Comparison of ENCODE assay signal across 18 cellular contexts in genomic region chr12:106814649-106815048, GRCh38. TPM values are rescaled to one million over a fixed set of nuclear protein-coding genes. Genes with fewer than 3 reads are reported as not detected.
A peak's percentile ranks its signal among the peaks of the same experiment; 100 is the strongest.
DNase-seq lines count a peak whose midpoint lies in the region; ATAC-seq, FAIRE-seq and TF ChIP-seq lines count a peak whose summit lies in the region.
"Had no signal": no experiment of that assay in that cellular context is flagged by ENCODE, and none has a peak within 500 bp of the region (broad histone marks: within the 10 kb centered on the region; RNA-seq: fewer than 3 reads in every experiment).

No MANE protein-coding gene starts in this region.

- H3K27ac ChIP-seq in astrocyte (ENCODE audit: low read depth, low read length), result no peak overlapping the region
- peak overlapping the region; percentile 37 for H3K27ac ChIP-seq in rectal smooth muscle tissue (ENCODE audit: low read depth, low read length)
- H3K27ac ChIP-seq in colonic mucosa, result no peak overlapping the region
- H3K27ac ChIP-seq in ascending aorta, result no peak overlapping the region
- H3K27ac ChIP-seq: C4-2B, HL-60 had no signal

- H3K4me2 ChIP-seq in astrocyte (ENCODE audit: low read length), result no peak overlapping the region

- TF ChIP-seq CTCF in astrocyte (IDR thresholded peaks at IDR 0.05; ENCODE audit: insufficient read depth, low read depth, low read length) (no peak), fibroblast of villous mesenchyme (IDR thresholded peaks at IDR 0.05; ENCODE audit: insufficient read depth, low read depth, low read length) (no peak), WTC11 (IDR thresholded peaks at IDR 0.05) (no peak), colonic mucosa (IDR thresholded peaks at IDR 0.05) (no peak), ascending aorta (IDR thresholded peaks at IDR 0.05) (no peak)

- H3K4me3 Mint-ChIP-seq in astrocyte (ENCODE audit: unreplicated experiment), result no peak overlapping the region
- no peak overlapping the region for H3K4me3 Mint-ChIP-seq in WTC11
- H3K4me3 Mint-ChIP-seq: CD4-positive, alpha-beta memory T cell; HFFc6 had no signal

- H4K20me1 ChIP-seq in astrocyte (ENCODE audit: insufficient read depth, low read length), result peaks cover 7% of the 10 kb centered on the region

- H3K9ac ChIP-seq in astrocyte (ENCODE audit: low read length) (no peak overlapping the region), rectal smooth muscle tissue (ENCODE audit: low read length) (no peak overlapping the region), colonic mucosa (ENCODE audit: low read depth in 2 of 2, low read length in 2 of 2) (no peak overlapping the region)

- H3K27me3 Mint-ChIP-seq in astrocyte (ENCODE audit: low read depth, unreplicated experiment) (no peaks in the 10 kb centered on the region), WTC11 (ENCODE audit: low read depth) (no peaks in the 10 kb centered on the region)
- H3K27me3 Mint-ChIP-seq: CD4-positive, alpha-beta memory T cell had no signal

- intact Hi-C loops in colonic mucosa (cut with DNase I) (no loop called here), ascending aorta (cut with DNase I) (no loop called here)

- CTCF ChIA-PET in WTC11 (lab: Charles Lee), result no interaction called here

- H3K4me1 Mint-ChIP-seq in astrocyte (ENCODE audit: low read depth, unreplicated experiment), result peaks cover 11% of the 10 kb centered on the region
- peaks cover 32% of the 10 kb centered on the region for H3K4me1 Mint-ChIP-seq in WTC11

- FAIRE-seq in astrocyte (lab: Jason Lieb, UNC), result no peak
- FAIRE-seq: A204.1, GM12891, GM19239 had no signal

- no peak for ATAC-seq in WTC11

- peaks cover 7% of the 10 kb centered on the region for H3K36me3 Mint-ChIP-seq in astrocyte (ENCODE audit: low read depth, unreplicated experiment)
- H3K36me3 Mint-ChIP-seq in WTC11, result peaks cover 12% of the 10 kb centered on the region; the same call in 1 of the 2 replicates

- no peaks in the 10 kb centered on the region for H3K4me1 ChIP-seq in astrocyte (ENCODE audit: insufficient read depth, low read length)
- H3K4me1 ChIP-seq in rectal smooth muscle tissue (ENCODE audit: control insufficient read depth, insufficient read depth, low read length), result peaks cover 9% of the 10 kb centered on the region
- no peaks in the 10 kb centered on the region for H3K4me1 ChIP-seq in colonic mucosa
- H3K4me1 ChIP-seq in ascending aorta, result no peaks in the 10 kb centered on the region
- H3K4me1 ChIP-seq: BE2C had no signal

- H3K27ac Mint-ChIP-seq in astrocyte (ENCODE audit: unreplicated experiment) (no peak overlapping the region), WTC11 (no peak overlapping the region; the same call in 1 of the 2 replicates)
- H3K27ac Mint-ChIP-seq: CD4-positive, alpha-beta memory T cell; HFFc6 had no signal

- H3K79me2 ChIP-seq in astrocyte (ENCODE audit: insufficient read depth, low read length), result no peaks in the 10 kb centered on the region

- DNase-seq in EH (ENCODE audit: low read depth) (peak; percentile 4), astrocyte (ENCODE audit: low read depth) (peak; percentile 5), fibroblast of villous mesenchyme (ENCODE audit: low read depth) (peak; percentile 33), WTC11 (ENCODE audit: low spot score) (no peak), colonic mucosa (no peak), SHP77 treated with DMSO at 0.1 percent for 48 hours (lab: John Stamatoyannopoulos, UW) (no peak), ascending aorta (ENCODE audit: low spot score in 2 of 2) (no peak)
- DNase-seq: BE2C; CD4-positive, alpha-beta memory T cell; DND-41; HCEC 1CT; HFFc6 had no signal

- H3K9me3 ChIP-seq in astrocyte (ENCODE audit: insufficient read depth, low read depth, low read length) (no peaks in the 10 kb centered on the region), colonic mucosa (no peaks in the 10 kb centered on the region), ascending aorta (no peaks in the 10 kb centered on the region)
- H3K9me3 ChIP-seq: BE2C had no signal

- H3K9me3 Mint-ChIP-seq in astrocyte (ENCODE audit: unreplicated experiment) (no peaks in the 10 kb centered on the region), WTC11 (no peaks in the 10 kb centered on the region)
- H3K9me3 Mint-ChIP-seq: CD4-positive, alpha-beta memory T cell; HFFc6 had no signal

- H2AFZ ChIP-seq in astrocyte (ENCODE audit: low read depth, low read length), result no peak overlapping the region

- POLR2A ChIA-PET in WTC11 (lab: Charles Lee), result no interaction called here

- H3K36me3 ChIP-seq in astrocyte (ENCODE audit: insufficient read depth, low read length), result peaks cover 2% of the 10 kb centered on the region
- H3K36me3 ChIP-seq in rectal smooth muscle tissue (ENCODE audit: control insufficient read depth, insufficient read depth, low read length), result no peaks in the 10 kb centered on the region
- H3K36me3 ChIP-seq in colonic mucosa, result no peaks in the 10 kb centered on the region
- H3K36me3 ChIP-seq in ascending aorta, result peaks cover 11 to 19% of the 10 kb centered on the region in 2 donors
- H3K36me3 ChIP-seq: BE2C had no signal

- H3K27me3 ChIP-seq in astrocyte (ENCODE audit: insufficient read depth, low read length) (no peaks in the 10 kb centered on the region), rectal smooth muscle tissue (ENCODE audit: control insufficient read depth, insufficient read depth, low read length) (no peaks in the 10 kb centered on the region), colonic mucosa (no peaks in the 10 kb centered on the region), ascending aorta (no peaks in the 10 kb centered on the region)
- H3K27me3 ChIP-seq: BE2C had no signal

- H3K4me3 ChIP-seq in astrocyte (ENCODE audit: insufficient read depth, low read depth, low read length) (no peak overlapping the region), fibroblast of villous mesenchyme (ENCODE audit: low read depth, low read length) (no peak overlapping the region), rectal smooth muscle tissue (ENCODE audit: low read length) (no peak overlapping the region), colonic mucosa (no peak overlapping the region), ascending aorta (no peak overlapping the region)

TF ChIP-seq in WTC11, 78 proteins besides CTCF, POLR2A, EP300 and RAD21 (continues in another document):
- TF ChIP-seq GRHL2 (CRISPR knock-in tag; IDR thresholded peaks at IDR 0.05; ENCODE audit: insufficient replicate concordance, severe bottlenecking) (no peak), ETV6 (CRISPR knock-in tag; IDR thresholded peaks at IDR 0.05) (no peak)
- TF ChIP-seq, protein P1, sequence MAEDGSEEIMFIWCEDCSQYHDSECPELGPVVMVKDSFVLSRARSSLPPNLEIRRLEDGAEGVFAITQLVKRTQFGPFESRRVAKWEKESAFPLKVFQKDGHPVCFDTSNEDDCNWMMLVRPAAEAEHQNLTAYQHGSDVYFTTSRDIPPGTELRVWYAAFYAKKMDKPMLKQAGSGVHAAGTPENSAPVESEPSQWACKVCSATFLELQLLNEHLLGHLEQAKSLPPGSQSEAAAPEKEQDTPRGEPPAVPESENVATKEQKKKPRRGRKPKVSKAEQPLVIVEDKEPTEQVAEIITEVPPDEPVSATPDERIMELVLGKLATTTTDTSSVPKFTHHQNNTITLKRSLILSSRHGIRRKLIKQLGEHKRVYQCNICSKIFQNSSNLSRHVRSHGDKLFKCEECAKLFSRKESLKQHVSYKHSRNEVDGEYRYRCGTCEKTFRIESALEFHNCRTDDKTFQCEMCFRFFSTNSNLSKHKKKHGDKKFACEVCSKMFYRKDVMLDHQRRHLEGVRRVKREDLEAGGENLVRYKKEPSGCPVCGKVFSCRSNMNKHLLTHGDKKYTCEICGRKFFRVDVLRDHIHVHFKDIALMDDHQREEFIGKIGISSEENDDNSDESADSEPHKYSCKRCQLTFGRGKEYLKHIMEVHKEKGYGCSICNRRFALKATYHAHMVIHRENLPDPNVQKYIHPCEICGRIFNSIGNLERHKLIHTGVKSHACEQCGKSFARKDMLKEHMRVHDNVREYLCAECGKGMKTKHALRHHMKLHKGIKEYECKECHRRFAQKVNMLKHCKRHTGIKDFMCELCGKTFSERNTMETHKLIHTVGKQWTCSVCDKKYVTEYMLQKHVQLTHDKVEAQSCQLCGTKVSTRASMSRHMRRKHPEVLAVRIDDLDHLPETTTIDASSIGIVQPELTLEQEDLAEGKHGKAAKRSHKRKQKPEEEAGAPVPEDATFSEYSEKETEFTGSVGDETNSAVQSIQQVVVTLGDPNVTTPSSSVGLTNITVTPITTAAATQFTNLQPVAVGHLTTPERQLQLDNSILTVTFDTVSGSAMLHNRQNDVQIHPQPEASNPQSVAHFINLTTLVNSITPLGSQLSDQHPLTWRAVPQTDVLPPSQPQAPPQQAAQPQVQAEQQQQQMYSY (CRISPR knock-in tag; IDR thresholded peaks at IDR 0.05), result no peak
- TF ChIP-seq, protein P2, sequence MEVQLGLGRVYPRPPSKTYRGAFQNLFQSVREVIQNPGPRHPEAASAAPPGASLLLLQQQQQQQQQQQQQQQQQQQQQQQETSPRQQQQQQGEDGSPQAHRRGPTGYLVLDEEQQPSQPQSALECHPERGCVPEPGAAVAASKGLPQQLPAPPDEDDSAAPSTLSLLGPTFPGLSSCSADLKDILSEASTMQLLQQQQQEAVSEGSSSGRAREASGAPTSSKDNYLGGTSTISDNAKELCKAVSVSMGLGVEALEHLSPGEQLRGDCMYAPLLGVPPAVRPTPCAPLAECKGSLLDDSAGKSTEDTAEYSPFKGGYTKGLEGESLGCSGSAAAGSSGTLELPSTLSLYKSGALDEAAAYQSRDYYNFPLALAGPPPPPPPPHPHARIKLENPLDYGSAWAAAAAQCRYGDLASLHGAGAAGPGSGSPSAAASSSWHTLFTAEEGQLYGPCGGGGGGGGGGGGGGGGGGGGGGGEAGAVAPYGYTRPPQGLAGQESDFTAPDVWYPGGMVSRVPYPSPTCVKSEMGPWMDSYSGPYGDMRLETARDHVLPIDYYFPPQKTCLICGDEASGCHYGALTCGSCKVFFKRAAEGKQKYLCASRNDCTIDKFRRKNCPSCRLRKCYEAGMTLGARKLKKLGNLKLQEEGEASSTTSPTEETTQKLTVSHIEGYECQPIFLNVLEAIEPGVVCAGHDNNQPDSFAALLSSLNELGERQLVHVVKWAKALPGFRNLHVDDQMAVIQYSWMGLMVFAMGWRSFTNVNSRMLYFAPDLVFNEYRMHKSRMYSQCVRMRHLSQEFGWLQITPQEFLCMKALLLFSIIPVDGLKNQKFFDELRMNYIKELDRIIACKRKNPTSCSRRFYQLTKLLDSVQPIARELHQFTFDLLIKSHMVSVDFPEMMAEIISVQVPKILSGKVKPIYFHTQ (CRISPR knock-in tag; IDR thresholded peaks at IDR 0.05), result no peak

RNA-seq across cellular contexts. Expression of gene RIC8B, which starts 40.2 kb away (rescaled TPM):
- 16.1 and 19.7 TPM in 2 replicates for total RNA-seq in astrocyte
- total RNA-seq in fibroblast of villous mesenchyme, result 12.6 and 15.1 TPM in 2 replicates
- 14.5 to 20.2 TPM (median 17.3 TPM) in 3 replicates for total RNA-seq in WTC11 (2021)
- total RNA-seq in colonic mucosa, result 10 to 100 TPM; 13.9 to 14.6 TPM
- total RNA-seq in ascending aorta, result 19.1 TPM

Comparison
In these comparisons a context has a peak if more than half of its experiments do, and no peak if none do; other contexts are left out.
1. DNase-seq: peak in EH (single experiment), astrocyte (single experiment) and fibroblast of villous mesenchyme (single experiment); none in WTC11 (single experiment), colonic mucosa (single experiment), SHP77 treated with DMSO at 0.1 percent for 48 hours (single experiment) and ascending aorta (0 of 2).